ENCODE assay signal across 17 cellular contexts in the genomic region with DNA sequence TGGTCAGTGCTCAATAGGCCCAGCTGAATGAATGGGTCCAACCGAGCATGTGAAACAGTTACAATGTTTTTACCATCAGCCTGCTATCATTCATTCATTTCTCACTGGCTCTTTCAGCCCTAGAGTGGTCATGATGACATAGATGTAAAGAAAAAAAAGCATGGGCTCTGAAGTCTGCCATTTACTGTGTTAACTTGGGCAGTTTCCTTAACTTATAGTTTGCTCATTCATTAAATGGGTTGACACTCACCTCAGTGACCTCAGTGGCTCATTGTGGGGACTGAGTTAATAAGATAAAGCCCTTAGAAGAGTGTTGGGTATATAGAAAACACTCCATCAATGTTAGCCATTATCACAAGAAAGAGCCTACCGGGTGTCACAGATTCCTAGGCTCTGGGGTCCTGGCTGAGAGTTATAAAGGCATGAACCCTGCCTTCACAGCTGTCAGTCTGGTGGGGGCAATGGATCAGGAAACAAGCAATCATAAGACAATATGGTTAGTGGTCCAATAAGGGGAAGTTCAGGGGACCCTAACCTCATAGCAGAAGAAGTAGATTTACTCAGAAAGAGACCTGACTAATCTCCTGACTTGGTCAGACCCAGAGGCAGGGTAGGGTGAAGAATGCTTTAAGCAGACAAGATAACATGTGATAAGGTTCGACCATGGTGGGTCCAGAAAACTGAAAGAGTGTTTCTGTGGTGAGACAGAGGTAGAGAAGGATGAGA. TPM values are rescaled to one million over a fixed set of nuclear protein-coding genes. Genes with fewer than 3 reads are reported as not detected.
DNase-seq lines count a peak whose midpoint lies in the region; ATAC-seq lines count a peak whose summit lies in the region.
"Had no signal": no experiment of that assay in that cellular context is flagged by ENCODE, and none has a peak within 500 bp of the region (broad histone marks: within the 10 kb centered on the region; RNA-seq: fewer than 3 reads in every experiment).

No MANE protein-coding gene starts in this region.

- H3K4me1 Mint-ChIP-seq in activated naive CD8-positive, alpha-beta T cell treated with anti-CD3 and anti-CD28 coated beads, Interleukin-2, amount 50 U/mL, for 24 hours: no peaks in the 10 kb centered on the region
- H3K4me1 Mint-ChIP-seq in activated naive CD8-positive, alpha-beta T cell treated with anti-CD3 and anti-CD28 coated beads for 36 hours: no peaks in the 10 kb centered on the region
- peaks cover 22 to 32% (median 26%) of the 10 kb centered on the region in 3 donors for H3K4me1 Mint-ChIP-seq in IgD-negative memory B cell

- H3K4me3 Mint-ChIP-seq in activated naive CD8-positive, alpha-beta T cell treated with anti-CD3 and anti-CD28 coated beads, Interleukin-2, amount 50 U/mL, for 24 hours: no peak overlapping the region
- no peak overlapping the region for H3K4me3 Mint-ChIP-seq in activated naive CD8-positive, alpha-beta T cell treated with anti-CD3 and anti-CD28 coated beads for 36 hours
- H3K4me3 Mint-ChIP-seq in IgD-negative memory B cell: peak overlapping the region in 3 of 4 donors; percentile 6 to 71 (median 10)

- ATAC-seq in activated naive CD8-positive, alpha-beta T cell treated with anti-CD3 and anti-CD28 coated beads, Interleukin-2, amount 50 U/mL, for 24 hours: peak; percentile 30
- ATAC-seq in HG02852 (IDR thresholded peaks at IDR 0.05; ENCODE audit: unreplicated experiment): peak; percentile 77
- ATAC-seq: A549, mucosa of descending colon had no signal

- H3K4me3 ChIP-seq in subcutaneous abdominal adipose tissue (ENCODE audit: low read depth in 1 of 5, low read length in 5 of 5): peak overlapping the region; percentile 51 to 77 (median 66)
- H3K4me3 ChIP-seq: A549, mucosa of descending colon, ovary had no signal

- peak overlapping the region; percentile 97 for H3K27ac ChIP-seq in subcutaneous abdominal adipose tissue (ENCODE audit: low read depth, low read length)
- H3K27ac ChIP-seq: A549, ovary had no signal

- no peaks in the 10 kb centered on the region for H3K9me3 ChIP-seq in subcutaneous abdominal adipose tissue (ENCODE audit: control insufficient read depth in 5 of 5, low read length in 5 of 5)
- H3K9me3 ChIP-seq: A549, mucosa of descending colon, ovary, SK-N-SH had no signal

- H3K36me3 ChIP-seq in subcutaneous abdominal adipose tissue (ENCODE audit: control insufficient read depth in 5 of 5, insufficient read depth in 5 of 5, low read length in 5 of 5): peaks cover 0 to 12% (median 3%) of the 10 kb centered on the region in 5 donors
- H3K36me3 ChIP-seq: ovary had no signal

- peak overlapping the region; percentile 68 to 87 (median 78) for H3K9ac ChIP-seq in subcutaneous abdominal adipose tissue (ENCODE audit: low read length in 5 of 5)
- H3K9ac ChIP-seq: SK-N-SH had no signal

- H3K4me1 ChIP-seq in subcutaneous abdominal adipose tissue (ENCODE audit: control insufficient read depth in 5 of 5, insufficient read depth in 5 of 5, low read length in 5 of 5): peaks cover 0 to 83% (median 40%) of the 10 kb centered on the region in 5 donors
- H3K4me1 ChIP-seq: A549 had no signal

- DNase-seq in activated naive CD8-positive, alpha-beta T cell treated with anti-CD3 and anti-CD28 coated beads, Interleukin-2, amount 50 U/mL, for 24 hours: no peak
- no peak for DNase-seq in activated naive CD8-positive, alpha-beta T cell treated with anti-CD3 and anti-CD28 coated beads for 36 hours
- DNase-seq in medulla oblongata (ENCODE audit: extremely low spot score) (no peak), NCI-H2171 (lab: John Stamatoyannopoulos, UW) (no peak), UCSD-AML1 (lab: John Stamatoyannopoulos, UW; ENCODE audit: unreplicated experiment) (no peak)
- DNase-seq: activated CD8-positive, alpha-beta memory T cell treated with anti-CD3 and anti-CD28 coated beads, Interleukin-2, amount 50 U/mL, for 48 hours; kidney; mucosa of descending colon; NCI-H1048; NCI-H345; ovary; SK-N-SH; small intestine had no signal

- no peaks in the 10 kb centered on the region for H3K9me3 Mint-ChIP-seq in activated naive CD8-positive, alpha-beta T cell treated with anti-CD3 and anti-CD28 coated beads, Interleukin-2, amount 50 U/mL, for 24 hours
- no peaks in the 10 kb centered on the region for H3K9me3 Mint-ChIP-seq in activated naive CD8-positive, alpha-beta T cell treated with anti-CD3 and anti-CD28 coated beads for 36 hours
- no peaks in the 10 kb centered on the region for H3K9me3 Mint-ChIP-seq in IgD-negative memory B cell

- no peak overlapping the region for H3K27ac Mint-ChIP-seq in activated naive CD8-positive, alpha-beta T cell treated with anti-CD3 and anti-CD28 coated beads, Interleukin-2, amount 50 U/mL, for 24 hours
- no peak overlapping the region for H3K27ac Mint-ChIP-seq in activated naive CD8-positive, alpha-beta T cell treated with anti-CD3 and anti-CD28 coated beads for 36 hours
- peak overlapping the region in 1 of 3 donors; percentile 55 for H3K27ac Mint-ChIP-seq in IgD-negative memory B cell

- H3K27me3 ChIP-seq in subcutaneous abdominal adipose tissue (ENCODE audit: control insufficient read depth in 5 of 5, insufficient read depth in 4 of 5, low read length in 5 of 5): peaks cover 0 to 5% (median 0%) of the 10 kb centered on the region in 5 donors
- H3K27me3 ChIP-seq: ovary had no signal

- H3K36me3 Mint-ChIP-seq in activated naive CD8-positive, alpha-beta T cell treated with anti-CD3 and anti-CD28 coated beads, Interleukin-2, amount 50 U/mL, for 24 hours (ENCODE audit: low read depth): no peaks in the 10 kb centered on the region
- no peaks in the 10 kb centered on the region for H3K36me3 Mint-ChIP-seq in activated naive CD8-positive, alpha-beta T cell treated with anti-CD3 and anti-CD28 coated beads for 36 hours
- H3K36me3 Mint-ChIP-seq in IgD-negative memory B cell: peaks cover 4% of the 10 kb centered on the region

- peaks cover 7% of the 10 kb centered on the region for H3K27me3 Mint-ChIP-seq in activated naive CD8-positive, alpha-beta T cell treated with anti-CD3 and anti-CD28 coated beads, Interleukin-2, amount 50 U/mL, for 24 hours
- peaks cover 10% of the 10 kb centered on the region for H3K27me3 Mint-ChIP-seq in activated naive CD8-positive, alpha-beta T cell treated with anti-CD3 and anti-CD28 coated beads for 36 hours
- H3K27me3 Mint-ChIP-seq in IgD-negative memory B cell: peaks cover 6% of the 10 kb centered on the region

RNA-seq across cellular contexts. Expression of a gene that starts 29.7 kb away (rescaled TPM):
- 10 to 100 TPM; 12.7 to 14.2 TPM for total RNA-seq in activated naive CD8-positive, alpha-beta T cell treated with anti-CD3 and anti-CD28 coated beads for 36 hours
- 2.5 TPM for polyA plus RNA-seq in IgD-negative memory B cell

Comparison
In these comparisons a context has a peak if more than half of its experiments do, and no peak if none do; other contexts are left out.
1. H3K4me3 Mint-ChIP-seq: peak in IgD-negative memory B cell (3 of 4); none in activated naive CD8-positive, alpha-beta T cell treated with anti-CD3 and anti-CD28 coated beads, Interleukin-2, amount 50 U/mL, for 24 hours (single experiment) and activated naive CD8-positive, alpha-beta T cell treated with anti-CD3 and anti-CD28 coated beads for 36 hours (single experiment).